Comparison of ENCODE assay signal across 15 cellular contexts in the genomic region with DNA sequence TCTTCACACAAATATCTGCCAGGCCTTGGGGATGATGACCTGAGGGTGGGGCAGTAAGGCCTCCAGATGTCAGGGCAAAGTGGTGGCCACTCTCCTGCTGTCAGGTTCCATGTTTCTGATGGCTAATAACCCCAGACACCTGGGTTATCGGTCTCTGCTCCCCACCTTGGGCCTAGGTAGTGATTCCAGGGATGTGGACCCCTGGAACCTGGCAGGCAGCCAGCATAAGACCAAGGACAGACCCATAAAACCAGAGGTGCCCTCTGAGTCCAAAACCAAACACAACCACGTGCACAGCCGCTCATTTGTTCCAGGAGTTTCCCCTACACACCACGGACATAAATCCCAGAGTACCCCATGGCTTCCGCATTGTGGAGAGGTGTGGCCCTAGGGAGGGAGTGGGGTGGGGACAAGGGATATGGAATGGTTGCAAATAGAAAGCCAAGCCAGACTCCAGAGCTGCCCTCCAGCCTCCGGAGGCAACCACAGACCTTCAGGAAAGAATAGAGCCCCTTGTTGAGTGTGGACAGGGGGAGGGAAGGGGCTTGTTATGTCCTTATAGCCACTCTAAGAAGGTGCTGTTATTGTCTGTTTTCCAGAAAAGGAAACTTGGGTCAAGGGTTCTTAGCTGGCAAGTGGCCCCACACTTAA. TPM values are rescaled to one million over a fixed set of nuclear protein-coding genes. Genes with fewer than 3 reads are reported as not detected.
DNase-seq lines count a peak whose midpoint lies in the region; ATAC-seq and TF ChIP-seq lines count a peak whose summit lies in the region.
"Had no signal": no experiment of that assay in that cellular context is flagged by ENCODE, and none has a peak within 500 bp of the region (broad histone marks: within the 10 kb centered on the region; RNA-seq: fewer than 3 reads in every experiment).

No MANE protein-coding gene starts in this region.

- H3K9me3 ChIP-seq in BLaER1 treated with 17β-estradiol and CSF1 and Interleukin-3, amounts not matched to agents 10 nM and 100 nM (replicated peaks in 1 of 11) = no peaks in the 10 kb centered on the region
- no peaks in the 10 kb centered on the region for H3K9me3 ChIP-seq in parathyroid adenoma (ENCODE audit: control insufficient read depth, low read length)
- H3K9me3 ChIP-seq: A549 had no signal

- H3K4me1 ChIP-seq in BLaER1 treated with 17β-estradiol and CSF1 and Interleukin-3, amounts not matched to agents 10 nM and 100 nM = peaks cover 31 to 73% (median 66%) of the 10 kb centered on the region in 10 experiments
- peaks cover 24% of the 10 kb centered on the region for H3K4me1 ChIP-seq in parathyroid adenoma
- H3K4me1 ChIP-seq: A549 had no signal

- H4K20me1 ChIP-seq in BLaER1 treated with 17β-estradiol and CSF1 and Interleukin-3, amounts not matched to agents 10 nM and 100 nM = peaks cover 0 to 19% (median 6%) of the 10 kb centered on the region in 11 experiments; a peak in 11 of 22 replicates

- no peak for ATAC-seq in GM18870 (IDR thresholded peaks at IDR 0.05; ENCODE audit: unreplicated experiment)
- ATAC-seq: A549, SK-N-SH treated with all-trans-retinoic acid at 6 μM for 48 hours had no signal

- H3K4me3 ChIP-seq in BLaER1 treated with 17β-estradiol and CSF1 and Interleukin-3, amounts not matched to agents 10 nM and 100 nM = no peak overlapping the region
- no peak overlapping the region for H3K4me3 ChIP-seq in parathyroid adenoma (ENCODE audit: low read depth, low read length)
- H3K4me3 ChIP-seq: A549 had no signal

- H3K27ac ChIP-seq in BLaER1 treated with 17β-estradiol and CSF1 and Interleukin-3, amounts not matched to agents 10 nM and 100 nM = peak overlapping the region in 2 of 11 experiments; percentile 80 to 83; a peak in 3 of 22 replicates
- H3K27ac ChIP-seq in parathyroid adenoma = peak overlapping the region; percentile 34
- H3K27ac ChIP-seq: A549, C4-2B had no signal

- peaks cover 27% of the 10 kb centered on the region for H3K79me2 ChIP-seq in parathyroid adenoma

- peak overlapping the region in 7 of 11 experiments; percentile 89 to 99 (median 97); a peak in 14 of 22 replicates for H3K4me2 ChIP-seq in BLaER1 treated with 17β-estradiol and CSF1 and Interleukin-3, amounts not matched to agents 10 nM and 100 nM
- H3K4me2 ChIP-seq in parathyroid adenoma (ENCODE audit: low read length) = no peak overlapping the region
- H3K4me2 ChIP-seq: A549 had no signal

- no peak for TF ChIP-seq CTCF in parathyroid adenoma (IDR thresholded peaks at IDR 0.05)

- H3K27me3 ChIP-seq in BLaER1 treated with 17β-estradiol and CSF1 and Interleukin-3, amounts not matched to agents 10 nM and 100 nM = peaks cover 24 to 27% (median 26%) of the 10 kb centered on the region in 11 experiments
- no peaks in the 10 kb centered on the region for H3K27me3 ChIP-seq in parathyroid adenoma (ENCODE audit: control insufficient read depth, insufficient read depth, low read length)

- in situ Hi-C loops in SK-MEL-5 (cut with HindIII; ENCODE audit: low pct_unique_long_range_greater_than_20kb, low sequenced_read_pairs) = no loop called here

- peak overlapping the region; percentile 39 for H2AFZ ChIP-seq in parathyroid adenoma

- H3K36me3 ChIP-seq in BLaER1 treated with 17β-estradiol and CSF1 and Interleukin-3, amounts not matched to agents 10 nM and 100 nM = no peaks in the 10 kb centered on the region
- no peaks in the 10 kb centered on the region for H3K36me3 ChIP-seq in parathyroid adenoma (ENCODE audit: control insufficient read depth, insufficient read depth, low read length)

- DNase-seq in SK-MEL-5 (ENCODE audit: low read depth, low spot score) (peak; percentile 79), foreskin melanocyte (peak; percentile 90), RPMI8226 (no peak)
- no peak for DNase-seq in stimulated activated CD4-positive, alpha-beta T cell treated with anti-CD3 and anti-CD28 coated beads, Interleukin-4, amount 100 ng/mL, for 4 hours
- DNase-seq: HCEC 1CT, NCI-H1092 treated with DMSO at 0.1 percent for 48 hours, NCI-H146, NCI-H2081 treated with DMSO at 0.1 percent for 48 hours, SHP77 treated with DMSO at 0.1 percent for 48 hours had no signal

- H3K9ac ChIP-seq in BLaER1 treated with 17β-estradiol and CSF1 and Interleukin-3, amounts not matched to agents 10 nM and 100 nM = no peak overlapping the region
- H3K9ac ChIP-seq in parathyroid adenoma = no peak overlapping the region

RNA-seq across cellular contexts. Expression of gene CYSTM1, which starts 23.8 kb away (rescaled TPM):
- 182 and 186 TPM in 2 replicates for total RNA-seq in SK-MEL-5 (2014; rRNA removed; shearing (Covaris generic))
- 175 and 190 TPM in 2 replicates for polyA plus RNA-seq in SK-MEL-5 (2015; cell fraction: cytosol; rRNA removed)
- 14.5 and 28.8 TPM in 2 replicates for polyA plus RNA-seq in SK-MEL-5 (2015; cell fraction: nucleus; rRNA removed)

RNA-seq across cellular contexts. Expression of gene IGIP, which starts 25.5 kb away (rescaled TPM):
- 1.9 and 2.0 TPM in 2 replicates for total RNA-seq in SK-MEL-5 (2014; rRNA removed; shearing (Covaris generic))
- polyA plus RNA-seq in SK-MEL-5 (2015; cell fraction: cytosol; rRNA removed) = 1.5 and 1.6 TPM in 2 replicates
- 13.3 and 14.3 TPM in 2 replicates for polyA plus RNA-seq in SK-MEL-5 (2015; cell fraction: nucleus; rRNA removed)

RNA-seq across cellular contexts. Expression of gene PURA, which starts 37.3 kb away (rescaled TPM):
- 8.0 and 9.6 TPM in 2 replicates for total RNA-seq in SK-MEL-5 (2014; rRNA removed; shearing (Covaris generic))
- polyA plus RNA-seq in SK-MEL-5 (2015; cell fraction: cytosol; rRNA removed) = 4.6 and 5.4 TPM in 2 replicates
- 9.4 and 9.8 TPM in 2 replicates for polyA plus RNA-seq in SK-MEL-5 (2015; cell fraction: nucleus; rRNA removed)

Comparison
In these comparisons a context has a peak if more than half of its experiments do, and no peak if none do; other contexts are left out.
1. DNase-seq: peak in SK-MEL-5 (single experiment) and foreskin melanocyte (single experiment); none in stimulated activated CD4-positive, alpha-beta T cell treated with anti-CD3 and anti-CD28 coated beads, Interleukin-4, amount 100 ng/mL, for 4 hours (0 of 2) and RPMI8226 (single experiment).